Comparison of ENCODE assay signal across 24 cellular contexts in the genomic region with DNA sequence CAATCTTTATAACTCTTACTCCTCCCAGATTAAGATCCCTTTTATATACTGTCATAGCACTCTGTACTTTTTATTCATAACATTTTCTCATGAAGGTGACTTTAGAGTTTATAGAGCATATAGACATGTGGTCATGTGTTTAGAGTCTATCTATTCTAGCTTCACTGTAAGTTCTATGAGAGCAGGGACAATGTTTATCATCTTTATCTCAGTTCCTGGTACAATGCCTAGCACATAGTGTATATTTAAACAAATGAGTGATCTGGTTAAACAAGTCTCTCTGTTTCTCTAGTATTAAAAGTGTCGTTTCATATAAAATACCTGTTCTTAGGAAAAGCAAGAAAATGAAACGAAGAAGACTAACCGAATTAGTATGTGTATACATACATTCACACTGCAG. TPM values are rescaled to one million over a fixed set of nuclear protein-coding genes. Genes with fewer than 3 reads are reported as not detected.
DNase-seq lines count a peak whose midpoint lies in the region; ATAC-seq, FAIRE-seq and TF ChIP-seq lines count a peak whose summit lies in the region.
"Had no signal": no experiment of that assay in that cellular context is flagged by ENCODE, and none has a peak within 500 bp of the region (broad histone marks: within the 10 kb centered on the region; RNA-seq: fewer than 3 reads in every experiment).

No MANE protein-coding gene starts in this region.

- H3K9me3 ChIP-seq in PC-3 (ENCODE audit: low read length) (no peaks in the 10 kb centered on the region), small intestine (ENCODE audit: control insufficient read depth, low read depth) (no peaks in the 10 kb centered on the region)
- H3K9me3 ChIP-seq: A549, Caco-2 had no signal

- H3K4me3 ChIP-seq in PC-3 (ENCODE audit: low read length) (no peak overlapping the region), small intestine (ENCODE audit: low read depth in 1 of 2, low read length in 2 of 2) (no peak overlapping the region)
- H3K4me3 ChIP-seq: A549, GM12878, GM23248 had no signal

- H3K27me3 ChIP-seq in PC-3 (ENCODE audit: low read length): no peaks in the 10 kb centered on the region
- H3K27me3 ChIP-seq in small intestine (ENCODE audit: control insufficient read depth in 2 of 2, insufficient read depth in 2 of 2, low read length in 2 of 2): peaks cover 0 to 4% of the 10 kb centered on the region in 2 donors

- H3K4me3 Mint-ChIP-seq in Calu3 (ENCODE audit: low read depth, unreplicated experiment): peak overlapping the region; percentile 64
- H3K4me3 Mint-ChIP-seq in activated CD8-positive, alpha-beta T cell treated with anti-CD3 and anti-CD28 coated beads, Interleukin-2, amount 10 ng/mL, durations not matched to agents 7 days and 5 days: no peak overlapping the region
- H3K4me3 Mint-ChIP-seq: CD8-positive, alpha-beta T cell had no signal

- H3K27ac ChIP-seq in PC-3 (ENCODE audit: low read length): peak overlapping the region; percentile 62
- H3K27ac ChIP-seq in small intestine (ENCODE audit: low read depth in 1 of 2, low read length in 1 of 2): no peak overlapping the region
- H3K27ac ChIP-seq: A549, GM23248 had no signal

- POLR2A ChIA-PET in PC-3 (lab: Charles Lee; ENCODE audit: unreplicated experiment): interaction anchor here (0.5 kb wide), 1 partner anchor 28 kb away, joined by 3 read pairs; no protein-coding TSS in a partner anchor
- POLR2A ChIA-PET in activated CD8-positive, alpha-beta T cell treated with anti-CD3 and anti-CD28 coated beads, Interleukin-2, amount 10 ng/mL, durations not matched to agents 7 days and 5 days (lab: Charles Lee): no interaction called here

- H3K36me3 ChIP-seq in PC-3 (ENCODE audit: low read depth, low read length) (no peaks in the 10 kb centered on the region), small intestine (ENCODE audit: control insufficient read depth in 2 of 2, insufficient read depth in 2 of 2, low read length in 2 of 2) (no peaks in the 10 kb centered on the region)

- no TSS peak for BruUV-seq in Calu3 (replicated peaks; lab: Mats Ljungman, UMichigan)
- no TSS peak for BruUV-seq in PC-3 (replicated peaks; lab: Mats Ljungman, UMichigan)

- H3K9me3 Mint-ChIP-seq in Calu3 (ENCODE audit: low read depth, unreplicated experiment): peaks cover 2% of the 10 kb centered on the region
- no peaks in the 10 kb centered on the region for H3K9me3 Mint-ChIP-seq in activated CD8-positive, alpha-beta T cell treated with anti-CD3 and anti-CD28 coated beads, Interleukin-2, amount 10 ng/mL, durations not matched to agents 7 days and 5 days (ENCODE audit: insufficient read depth)
- H3K9me3 Mint-ChIP-seq: CD8-positive, alpha-beta T cell had no signal

- H3K27me3 Mint-ChIP-seq in Calu3 (ENCODE audit: unreplicated experiment): no peaks in the 10 kb centered on the region
- H3K27me3 Mint-ChIP-seq in activated CD8-positive, alpha-beta T cell treated with anti-CD3 and anti-CD28 coated beads, Interleukin-2, amount 10 ng/mL, durations not matched to agents 7 days and 5 days (ENCODE audit: low read depth): peaks cover 8% of the 10 kb centered on the region

- H4K20me1 ChIP-seq in PC-3 (ENCODE audit: low read length): no peaks in the 10 kb centered on the region

- TF ChIP-seq CTCF in Calu3 (IDR thresholded peaks at IDR 0.05; ENCODE audit: unreplicated experiment): no peak
- TF ChIP-seq CTCF in PC-3 (conservative IDR thresholded peaks at IDR 0.05; ENCODE audit: low read depth, low read length): no peak

- H3K27ac Mint-ChIP-seq in Calu3 (ENCODE audit: unreplicated experiment): peak overlapping the region; percentile 68
- H3K27ac Mint-ChIP-seq in activated CD8-positive, alpha-beta T cell treated with anti-CD3 and anti-CD28 coated beads, Interleukin-2, amount 10 ng/mL, durations not matched to agents 7 days and 5 days: no peak overlapping the region
- H3K27ac Mint-ChIP-seq: CD8-positive, alpha-beta T cell had no signal

- DNase-seq in Calu3: no peak
- DNase-seq in PC-3: peak; percentile 57
- DNase-seq in small intestine: peak; percentile 10
- no peak for DNase-seq in NCI-H748 (lab: John Stamatoyannopoulos, UW; ENCODE audit: unreplicated experiment)
- no peak for DNase-seq in activated CD8-positive, alpha-beta T cell treated with anti-CD3 and anti-CD28 coated beads, Interleukin-2, amount 10 ng/mL, durations not matched to agents 7 days and 5 days
- DNase-seq in left lobe of liver (ENCODE audit: low spot score): no peak
- DNase-seq: 8988T; C1 segment of cervical spinal cord; Caco-2; CD8-positive, alpha-beta T cell; DMS 273 treated with DMSO at 0.1 percent for 48 hours; DMS79; EL; GDM1; GM23248; H7; HCEC 1CT had no signal

- peaks cover 30% of the 10 kb centered on the region for H3K4me1 Mint-ChIP-seq in Calu3 (ENCODE audit: low read depth, unreplicated experiment)
- H3K4me1 Mint-ChIP-seq in activated CD8-positive, alpha-beta T cell treated with anti-CD3 and anti-CD28 coated beads, Interleukin-2, amount 10 ng/mL, durations not matched to agents 7 days and 5 days (ENCODE audit: low read depth): no peaks in the 10 kb centered on the region

- H3K4me2 ChIP-seq in PC-3 (ENCODE audit: low read length): peak overlapping the region; percentile 90
- H3K4me2 ChIP-seq: A549 had no signal

- H3K9ac ChIP-seq in PC-3 (ENCODE audit: low read length): no peak overlapping the region
- H3K9ac ChIP-seq: GM23248 had no signal

- peaks cover 22% of the 10 kb centered on the region for H3K79me2 ChIP-seq in PC-3 (ENCODE audit: low read length)

- FAIRE-seq in colon (lab: Jason Lieb, UNC) (peak; percentile 21), small intestine (lab: Jason Lieb, UNC) (no peak)
- FAIRE-seq: A549, D721Med, GM12878, GM19239, H1 had no signal

- peaks cover 28% of the 10 kb centered on the region for H3K36me3 Mint-ChIP-seq in Calu3 (ENCODE audit: insufficient read depth, unreplicated experiment)
- H3K36me3 Mint-ChIP-seq in activated CD8-positive, alpha-beta T cell treated with anti-CD3 and anti-CD28 coated beads, Interleukin-2, amount 10 ng/mL, durations not matched to agents 7 days and 5 days (ENCODE audit: low read depth): no peaks in the 10 kb centered on the region
- H3K36me3 Mint-ChIP-seq: CD8-positive, alpha-beta T cell had no signal

- 72 to 85% (median 74%) methylated on average over 3 of the region's 3 CpGs for WGBS in small intestine, 3 donors

- CTCF ChIA-PET in Calu3 (lab: Charles Lee) (no interaction called here), PC-3 (lab: Charles Lee) (no interaction called here)
- CTCF ChIA-PET in activated CD8-positive, alpha-beta T cell treated with anti-CD3 and anti-CD28 coated beads, Interleukin-2, amount 10 ng/mL, durations not matched to agents 7 days and 5 days (lab: Charles Lee): interaction anchor here (1.0 kb wide), 1 partner anchor 46 kb away, joined by 3 read pairs; no protein-coding TSS in a partner anchor

- intact Hi-C loops in Calu3 (cut with micrococcal nuclease; ENCODE audit: unreplicated experiment): loop anchor here (2.0 kb wide), 1 partner anchor 25 kb away; no protein-coding TSS in a partner anchor
- intact Hi-C loops in PC-3 (cut with micrococcal nuclease): loop anchor here (5.0 kb wide), 2 partner anchors 112 to 232 kb away; no protein-coding TSS in a partner anchor

- ATAC-seq in PC-3 (no peak), left lobe of liver (no peak)
- ATAC-seq in activated CD8-positive, alpha-beta T cell treated with anti-CD3 and anti-CD28 coated beads, Interleukin-2, amount 10 ng/mL, durations not matched to agents 7 days and 5 days: no peak
- ATAC-seq: A549; CD8-positive, alpha-beta T cell; GM12878 had no signal

- no peak overlapping the region for H2AFZ ChIP-seq in PC-3 (ENCODE audit: low read length)
- H2AFZ ChIP-seq: GM23248 had no signal

- H3K9me2 ChIP-seq in PC-3 (replicated peaks; ENCODE audit: low read length): no peaks in the 10 kb centered on the region

- H3F3A ChIP-seq in PC-3 (ENCODE audit: low read length, unreplicated experiment): peaks cover 3% of the 10 kb centered on the region

- H3K4me1 ChIP-seq in PC-3 (ENCODE audit: insufficient read depth, low read length): peaks cover 75% of the 10 kb centered on the region
- H3K4me1 ChIP-seq in small intestine (ENCODE audit: control insufficient read depth in 2 of 2, insufficient read depth in 1 of 2, low read depth in 1 of 2, low read length in 1 of 2): no peaks in the 10 kb centered on the region
- H3K4me1 ChIP-seq: Caco-2 had no signal

RNA-seq across cellular contexts. Expression of gene CXCL6, which starts 3.2 kb away (rescaled TPM):
- total RNA-seq in Calu3 (2022) (48.2 and 91.0 TPM in 2 replicates), PC-3 (2014; rRNA removed) (23.4 and 25.7 TPM in 2 replicates), left lobe of liver (1.1 TPM)
- polyA plus RNA-seq in small intestine: 1 to 10 TPM in 2 of 3 donors, not detected in 1; 1.6 to 5.9 TPM
- total RNA-seq in activated CD8-positive, alpha-beta T cell treated with anti-CD3 and anti-CD28 coated beads, Interleukin-2, amount 10 ng/mL, durations not matched to agents 7 days and 5 days: not detected
- total RNA-seq: Caco-2; CD8-positive, alpha-beta T cell; GM12878 had no signal
- polyA plus RNA-seq: GM12878 had no signal

RNA-seq across cellular contexts. Expression of gene PF4V1, which starts 13.4 kb away (rescaled TPM):
- total RNA-seq in Calu3 (2022) (not detected in 2 replicates), PC-3 (2014; rRNA removed) (not detected in 2 replicates), left lobe of liver (not detected)
- not detected for polyA plus RNA-seq in small intestine
- not detected for total RNA-seq in activated CD8-positive, alpha-beta T cell treated with anti-CD3 and anti-CD28 coated beads, Interleukin-2, amount 10 ng/mL, durations not matched to agents 7 days and 5 days
- total RNA-seq: Caco-2; CD8-positive, alpha-beta T cell; GM12878; H1; H7 had no signal
- polyA plus RNA-seq: A549, BJ, GM12878, H1 had no signal

RNA-seq across cellular contexts. Expression of gene CXCL1, which starts 29.5 kb away (rescaled TPM):
- total RNA-seq in Calu3 (2022): 212 and 414 TPM in 2 replicates
- total RNA-seq in PC-3 (2014; rRNA removed): 239 and 267 TPM in 2 replicates
- 10 to 100 TPM in 2 of 3 donors, 1 to 10 TPM in 1; 2.9 to 13.8 (median 12.7) TPM for polyA plus RNA-seq in small intestine
- total RNA-seq in activated CD8-positive, alpha-beta T cell treated with anti-CD3 and anti-CD28 coated beads, Interleukin-2, amount 10 ng/mL, durations not matched to agents 7 days and 5 days: not detected
- 0.23 TPM for total RNA-seq in left lobe of liver
- total RNA-seq: Caco-2; CD8-positive, alpha-beta T cell; GM12878; H7 had no signal
- polyA plus RNA-seq: GM12878 had no signal

Comparison
In these comparisons a context has a peak if more than half of its experiments do, and no peak if none do; other contexts are left out.
1. DNase-seq: peak in PC-3 (single experiment) and small intestine (single experiment); none in Calu3 (single experiment), NCI-H748 (single experiment), activated CD8-positive, alpha-beta T cell treated with anti-CD3 and anti-CD28 coated beads, Interleukin-2, amount 10 ng/mL, durations not matched to agents 7 days and 5 days (single experiment) and left lobe of liver (single experiment).
2. RNA of gene CXCL6, which starts 3.2 kb away (total RNA-seq): 48.2 to 91.0 TPM in Calu3 and 23.4 to 25.7 TPM in PC-3; 1.1 TPM in left lobe of liver (single experiment) and not detected in activated CD8-positive, alpha-beta T cell treated with anti-CD3 and anti-CD28 coated beads, Interleukin-2, amount 10 ng/mL, durations not matched to agents 7 days and 5 days; every median in the first group is over 10 times any median in the second.
3. RNA of gene CXCL1, which starts 29.5 kb away (total RNA-seq): 212 to 414 TPM in Calu3 and 239 to 267 TPM in PC-3; 0.23 TPM in left lobe of liver (single experiment) and not detected in activated CD8-positive, alpha-beta T cell treated with anti-CD3 and anti-CD28 coated beads, Interleukin-2, amount 10 ng/mL, durations not matched to agents 7 days and 5 days; every median in the first group is over 100 times any median in the second.